In genomic region chr4:26558166-26558895, GRCh38 we compare ENCODE assay signal across 14 cellular contexts.
"Had no signal": no experiment of that assay in that cellular context is flagged by ENCODE, and none has a peak within 500 bp of the region (broad histone marks: within the 10 kb centered on the region; RNA-seq: fewer than 3 reads in every experiment).

No MANE protein-coding gene starts in this region.

- H3K4me1 ChIP-seq: body of pancreas, esophagus squamous epithelium, left lung had no signal

- H3K4me3 ChIP-seq: body of pancreas, esophagus squamous epithelium, left lung, skin epidermis had no signal

- H3K27me3 ChIP-seq: body of pancreas, left lung had no signal

- ATAC-seq: activated naive CD4-positive, alpha-beta T cell treated with anti-CD3 and anti-CD28 coated beads, Interleukin-2, amount 50 U/mL, for 72 hours; body of pancreas; effector memory CD8-positive, alpha-beta T cell had no signal

- H3K36me3 ChIP-seq: esophagus squamous epithelium, left lung, WERI-Rb-1 had no signal

- H3K27ac ChIP-seq: body of pancreas, esophagus squamous epithelium, WERI-Rb-1 had no signal

- DNase-seq: activated CD4-positive, alpha-beta T cell treated with anti-CD3 and anti-CD28 coated beads, Interleukin-2, amount 50 U/mL, for 4 hours; activated gamma-delta T cell treated with Interleukin-2 at 50 U/mL for 16 hours; amniotic stem cell; body of pancreas; effector memory CD8-positive, alpha-beta T cell; esophagus squamous epithelium; head of caudate nucleus; left lung; midbrain; stimulated activated CD4-positive, alpha-beta T cell treated with anti-CD3 and anti-CD28 coated beads, Interleukin-15, amount 100 ng/mL, for 24 hours; stimulated activated CD4-positive, alpha-beta T cell treated with anti-CD3 and anti-CD28 coated beads, Interleukin-2, amount 100 ng/mL, for 48 hours; WERI-Rb-1 had no signal
